1 cellular context compared by ENCODE assay signal in genomic region chr15:66386204-66387123, GRCh38.
TF ChIP-seq lines count a peak whose summit lies in the region.

TSS of gene MAP2K1 (plus strand) at chr15:66386912. CDS start at chr15:66387348, 436 bp downstream.

TF ChIP-seq in HEK293, 187 proteins besides CTCF, POLR2A, EP300 and RAD21 (continued from another document and continues in another):
- peak; percentile 52; the same call in 1 of the 2 replicates for TF ChIP-seq ZBTB10 (tag by site-specific recombination; IDR thresholded peaks at IDR 0.05)
- TF ChIP-seq MZF1 (tag by site-specific recombination; IDR thresholded peaks at IDR 0.05; ENCODE audit: borderline replicate concordance) = no peak; the same call in 1 of the 2 replicates
- TF ChIP-seq ZNF768 (tag by site-specific recombination; IDR thresholded peaks at IDR 0.05) = no peak
- TF ChIP-seq ZNF707 (tag by site-specific recombination; IDR thresholded peaks at IDR 0.05) = no peak
- TF ChIP-seq KLF16 (tag by site-specific recombination; IDR thresholded peaks at IDR 0.05) = peak; percentile 99
- TF ChIP-seq ZNF514 (tag by site-specific recombination; IDR thresholded peaks at IDR 0.05) = no peak
- TF ChIP-seq ZNF140 (tag by site-specific recombination; IDR thresholded peaks at IDR 0.05) = no peak
- TF ChIP-seq SALL2 (tag by site-specific recombination; IDR thresholded peaks at IDR 0.05; ENCODE audit: borderline replicate concordance) = no peak
- peak; percentile 55 for TF ChIP-seq ZBTB17 (tag by site-specific recombination; IDR thresholded peaks at IDR 0.05)
- no peak for TF ChIP-seq ZNF510 (tag by site-specific recombination; IDR thresholded peaks at IDR 0.05; ENCODE audit: insufficient replicate concordance)
- TF ChIP-seq ZNF521 (tag by site-specific recombination; IDR thresholded peaks at IDR 0.05) = no peak
- TF ChIP-seq ZFHX2 (tag by site-specific recombination; conservative IDR thresholded peaks at IDR 0.05) = peak; percentile 91
- TF ChIP-seq KLF17 (tag by site-specific recombination; IDR thresholded peaks at IDR 0.05) = peak; percentile 92
- TF ChIP-seq TRIM28 (IDR thresholded peaks at IDR 0.05; ENCODE audit: borderline replicate concordance, low read length) = no peak
- no peak for TF ChIP-seq ZNF530 (tag by site-specific recombination; IDR thresholded peaks at IDR 0.05; ENCODE audit: low read depth)
- TF ChIP-seq PRDM6 (tag by site-specific recombination; IDR thresholded peaks at IDR 0.05) = no peak
- TF ChIP-seq ZBTB21 (tag by site-specific recombination; IDR thresholded peaks at IDR 0.05) = peak; percentile 99
- peak; percentile 98 for TF ChIP-seq PRDM10 (tag by site-specific recombination; IDR thresholded peaks at IDR 0.05)
- no peak for TF ChIP-seq ZNF626 (tag by site-specific recombination; IDR thresholded peaks at IDR 0.05)
- no peak for TF ChIP-seq SETDB1 (IDR thresholded peaks at IDR 0.05; ENCODE audit: insufficient read length, low read length)
- TF ChIP-seq ZNF76 (tag by site-specific recombination; IDR thresholded peaks at IDR 0.05; ENCODE audit: borderline replicate concordance, low read depth) = peak; percentile 70; the same call in 1 of the 2 replicates
- peak; percentile 78; the same call in 1 of the 2 replicates for TF ChIP-seq ZFP37 (tag by site-specific recombination; IDR thresholded peaks at IDR 0.05)
- no peak for TF ChIP-seq ZNF19 (tag by site-specific recombination; IDR thresholded peaks at IDR 0.05; ENCODE audit: low read depth)
- TF ChIP-seq ZBTB11 (tag by site-specific recombination; conservative IDR thresholded peaks at IDR 0.05; ENCODE audit: low read depth) = peak; percentile 60
- TF ChIP-seq ZNF639 (tag by site-specific recombination; IDR thresholded peaks at IDR 0.05) = peak; percentile 86; the same call in 1 of the 2 replicates
- TF ChIP-seq ZBTB26 (tag by site-specific recombination; optimal IDR thresholded peaks at IDR 0.05) = peak; percentile 88
- TF ChIP-seq ZNF830 (tag by site-specific recombination; IDR thresholded peaks at IDR 0.05; ENCODE audit: low read depth) = no peak
- peak; percentile 89 for TF ChIP-seq ZBTB7A (tag by site-specific recombination; IDR thresholded peaks at IDR 0.05; ENCODE audit: low read depth)
- no peak for TF ChIP-seq FEZF1 (tag by site-specific recombination; IDR thresholded peaks at IDR 0.05)
- TF ChIP-seq MEIS1 (CRISPR knock-in tag; IDR thresholded peaks at IDR 0.05; ENCODE audit: borderline replicate concordance) = no peak
- TF ChIP-seq ZBTB44 (tag by site-specific recombination; IDR thresholded peaks at IDR 0.05) = no peak
- no peak for TF ChIP-seq ZNF426 (tag by site-specific recombination; IDR thresholded peaks at IDR 0.05)
- no peak for TF ChIP-seq ZNF544 (tag by site-specific recombination; IDR thresholded peaks at IDR 0.05)
- TF ChIP-seq TCF7L2 (IDR thresholded peaks at IDR 0.05; ENCODE audit: borderline replicate concordance, low read depth, low read length) = no peak
- no peak for TF ChIP-seq ZSCAN18 (tag by site-specific recombination; IDR thresholded peaks at IDR 0.05)
- no peak for TF ChIP-seq ZNF202 (tag by site-specific recombination; IDR thresholded peaks at IDR 0.05; ENCODE audit: borderline replicate concordance)
- TF ChIP-seq ZNF366 (tag by site-specific recombination; conservative IDR thresholded peaks at IDR 0.05) = no peak
- no peak for TF ChIP-seq ZNF585B (tag by site-specific recombination; IDR thresholded peaks at IDR 0.05)
- no peak for TF ChIP-seq ZNF513 (tag by site-specific recombination; IDR thresholded peaks at IDR 0.05)
